14 cellular contexts compared by ENCODE assay signal in genomic region chr17:30212750-30213149, GRCh38. TPM values are rescaled to one million over a fixed set of nuclear protein-coding genes. Genes with fewer than 3 reads are reported as not detected.
DNase-seq lines count a peak whose midpoint lies in the region; ATAC-seq and TF ChIP-seq lines count a peak whose summit lies in the region.
"Had no signal": no experiment of that assay in that cellular context is flagged by ENCODE, and none has a peak within 500 bp of the region (broad histone marks: within the 10 kb centered on the region; RNA-seq: fewer than 3 reads in every experiment).

No MANE protein-coding gene starts in this region.

- H3K4me3 ChIP-seq in Caco-2 (ENCODE audit: low read depth, low read length) (no peak overlapping the region), SJCRH30 (no peak overlapping the region)

- H3K9me3 Mint-ChIP-seq in Caco-2 (ENCODE audit: unreplicated experiment): peaks cover 10% of the 10 kb centered on the region
- H3K9me3 Mint-ChIP-seq: activated naive CD4-positive, alpha-beta T cell treated with anti-CD3 and anti-CD28 coated beads for 36 hours had no signal

- no peaks in the 10 kb centered on the region for H3K27me3 Mint-ChIP-seq in Caco-2 (ENCODE audit: insufficient read depth, unreplicated experiment)

- CTCF ChIA-PET in Caco-2 (lab: Charles Lee): no interaction called here

- H3K27ac ChIP-seq in SJCRH30: no peak overlapping the region
- H3K27ac ChIP-seq: VCaP had no signal

- ATAC-seq in GM18520 (IDR thresholded peaks at IDR 0.05; ENCODE audit: unreplicated experiment) (peak; percentile 65), GM21381 (IDR thresholded peaks at IDR 0.05; ENCODE audit: unreplicated experiment) (peak; percentile 75), HG03097 (IDR thresholded peaks at IDR 0.05; ENCODE audit: low FRiP score, unreplicated experiment) (peak; percentile 59), SK-N-SH treated with all-trans-retinoic acid at 6 μM for 48 hours (no peak)

- H3K9me3 ChIP-seq in Caco-2: no peaks in the 10 kb centered on the region
- no peaks in the 10 kb centered on the region for H3K9me3 ChIP-seq in SJCRH30 (replicated peaks)

- H3K27ac Mint-ChIP-seq in Caco-2 (ENCODE audit: unreplicated experiment): no peak overlapping the region
- H3K27ac Mint-ChIP-seq: activated naive CD4-positive, alpha-beta T cell treated with anti-CD3 and anti-CD28 coated beads for 36 hours had no signal

- intact Hi-C loops in Caco-2 (cut with micrococcal nuclease; ENCODE audit: unreplicated experiment): no loop called here

- H3K36me3 Mint-ChIP-seq in Caco-2 (ENCODE audit: insufficient read depth, unreplicated experiment): peaks cover 25% of the 10 kb centered on the region

- H3K36me3 ChIP-seq in Caco-2 (ENCODE audit: control insufficient read depth, insufficient read depth, low read length) (no peaks in the 10 kb centered on the region; the same call in none of the 2 replicates), SJCRH30 (no peaks in the 10 kb centered on the region)

- DNase-seq in mesenteric fat pad (ENCODE audit: low spot score) (peak; percentile 65), Caco-2 (no peak), SJCRH30 (no peak), DMS 273 (lab: John Stamatoyannopoulos, UW; ENCODE audit: unreplicated experiment) (no peak)
- DNase-seq: activated naive CD4-positive, alpha-beta T cell treated with anti-CD3 and anti-CD28 coated beads for 36 hours; COR-L47 had no signal

- POLR2A ChIA-PET in Caco-2 (lab: Charles Lee): no interaction called here

- no TSS peak for BruUV-seq in Caco-2 (replicated peaks; lab: Mats Ljungman, UMichigan)

- TF ChIP-seq CTCF in Caco-2 (IDR thresholded peaks at IDR 0.05; ENCODE audit: insufficient read depth in 1 of 2, low read depth in 1 of 2, low read length in 1 of 2, severe bottlenecking in 1 of 2, unreplicated experiment in 1 of 2): no peak

- H3K27me3 ChIP-seq in Caco-2 (replicated peaks; ENCODE audit: control insufficient read depth, insufficient read depth, low read length) (no peaks in the 10 kb centered on the region), SJCRH30 (no peaks in the 10 kb centered on the region)

- H3K4me1 Mint-ChIP-seq in Caco-2 (ENCODE audit: low read depth, unreplicated experiment): no peaks in the 10 kb centered on the region

- no peaks in the 10 kb centered on the region for H3K4me1 ChIP-seq in Caco-2
- no peaks in the 10 kb centered on the region for H3K4me1 ChIP-seq in SJCRH30

- no peak overlapping the region for H3K4me3 Mint-ChIP-seq in Caco-2 (ENCODE audit: unreplicated experiment)
- H3K4me3 Mint-ChIP-seq: activated naive CD4-positive, alpha-beta T cell treated with anti-CD3 and anti-CD28 coated beads for 36 hours had no signal

TF ChIP-seq in SK-N-SH treated with all-trans-retinoic acid at 6 μM for 48 hours, 23 proteins besides CTCF, POLR2A, EP300 and RAD21:
- no peak for TF ChIP-seq PPARA (CRISPR knock-in tag; IDR thresholded peaks at IDR 0.05; ENCODE audit: borderline replicate concordance)
- no peak for TF ChIP-seq ISL1 (CRISPR knock-in tag; IDR thresholded peaks at IDR 0.05)
- no peak for TF ChIP-seq SNAI2 (CRISPR knock-in tag; IDR thresholded peaks at IDR 0.05)
- TF ChIP-seq PATZ1 (CRISPR knock-in tag; IDR thresholded peaks at IDR 0.05; ENCODE audit: borderline replicate concordance): no peak
- TF ChIP-seq ZNF70 (CRISPR knock-in tag; IDR thresholded peaks at IDR 0.05): no peak
- no peak for TF ChIP-seq ESRRG (CRISPR knock-in tag; IDR thresholded peaks at IDR 0.05)
- TF ChIP-seq TSHZ2 (CRISPR knock-in tag; IDR thresholded peaks at IDR 0.05): no peak
- no peak for TF ChIP-seq RARB (CRISPR knock-in tag; IDR thresholded peaks at IDR 0.05)
- TF ChIP-seq ARNTL (CRISPR knock-in tag; IDR thresholded peaks at IDR 0.05; ENCODE audit: borderline replicate concordance, low read depth): no peak
- no peak for TF ChIP-seq TCF4 (CRISPR knock-in tag; IDR thresholded peaks at IDR 0.05; ENCODE audit: borderline replicate concordance)
- no peak for TF ChIP-seq TOX (CRISPR knock-in tag; IDR thresholded peaks at IDR 0.05; ENCODE audit: borderline replicate concordance)
- TF ChIP-seq ZFP30 (CRISPR knock-in tag; IDR thresholded peaks at IDR 0.05): no peak
- no peak for TF ChIP-seq ZNF565 (CRISPR knock-in tag; conservative IDR thresholded peaks at IDR 0.05; ENCODE audit: low read depth)
- TF ChIP-seq ZFP3 (CRISPR knock-in tag; IDR thresholded peaks at IDR 0.05): no peak
- TF ChIP-seq CSRNP3 (CRISPR knock-in tag; IDR thresholded peaks at IDR 0.05): no peak
- TF ChIP-seq OSR1 (CRISPR knock-in tag; IDR thresholded peaks at IDR 0.05): no peak
- TF ChIP-seq ZNF8 (CRISPR knock-in tag; IDR thresholded peaks at IDR 0.05): no peak
- no peak for TF ChIP-seq CSDC2 (CRISPR knock-in tag; IDR thresholded peaks at IDR 0.05)

RNA-seq across cellular contexts. Expression of gene SLC6A4, which starts 22.7 kb away (rescaled TPM):
- total RNA-seq in mesenteric fat pad (not detected), Caco-2 (2022) (15.0 and 20.6 TPM in 2 replicates)
- 0.16 TPM in 1 of 2 replicates, not detected in the other for total RNA-seq in SJCRH30 (2014; rRNA removed; shearing (Covaris generic))
- total RNA-seq: activated naive CD4-positive, alpha-beta T cell treated with anti-CD3 and anti-CD28 coated beads for 36 hours; fibroblast of lung; LHCN-M2; RPMI7951 had no signal

Comparison
In these comparisons a context has a peak if more than half of its experiments do, and no peak if none do; other contexts are left out.
1. RNA of gene SLC6A4, which starts 22.7 kb away (total RNA-seq): 15.0 to 20.6 TPM in Caco-2; 0.16 TPM in SJCRH30 and not detected in mesenteric fat pad (single experiment); every median in the first group is over 10 times any median in the second.